ENCODE assay signal across 8 cellular contexts in genomic region chr11:68213135-68213515, GRCh38. TPM values are rescaled to one million over a fixed set of nuclear protein-coding genes. Genes with fewer than 3 reads are reported as not detected.
DNase-seq lines count a peak whose midpoint lies in the region; ATAC-seq and TF ChIP-seq lines count a peak whose summit lies in the region.

Gene KMT5B, minus strand, starts transcription at chr11:68213296. Its CDS starts 23,220 bp downstream, at chr11:68190076.

- peaks cover 33% of the 10 kb centered on the region for H3K4me1 Mint-ChIP-seq in T-helper 1 cell treated with Interleukin-12 subunit alpha and Interleukin-12 subunit beta and Interleukin-4 antibody, amounts not matched to agents 30 μg/mL and 1 μg/mL, for 36 hours (ENCODE audit: low read depth)

- no peaks in the 10 kb centered on the region for H3K9me3 Mint-ChIP-seq in T-helper 1 cell treated with Interleukin-12 subunit alpha and Interleukin-12 subunit beta and Interleukin-4 antibody, amounts not matched to agents 30 μg/mL and 1 μg/mL, for 36 hours

- H3K4me3 Mint-ChIP-seq in T-helper 1 cell treated with Interleukin-12 subunit alpha and Interleukin-12 subunit beta and Interleukin-4 antibody, amounts not matched to agents 30 μg/mL and 1 μg/mL, for 36 hours, result peak within 1 kb of the TSS; percentile 96

- H3K4me3 ChIP-seq in cardiac fibroblast (replicated peaks in 1 of 2; ENCODE audit: low read depth in 2 of 2, low read length in 2 of 2) (peak within 1 kb of the TSS; percentile 77 to 92), kidney epithelial cell (ENCODE audit: low read depth, low read length) (peak within 1 kb of the TSS; percentile 98)

- peaks cover 23% of the 10 kb centered on the region for H3K27me3 ChIP-seq in kidney epithelial cell (ENCODE audit: control insufficient read depth, insufficient read depth, low read length)

- ATAC-seq in GM18520 (IDR thresholded peaks at IDR 0.05; ENCODE audit: unreplicated experiment) (peak; percentile 5), HG03159 (IDR thresholded peaks at IDR 0.05; ENCODE audit: unreplicated experiment) (peak; percentile 9), HG02938 (IDR thresholded peaks at IDR 0.05; ENCODE audit: unreplicated experiment) (no peak)

- peaks cover 28% of the 10 kb centered on the region for H3K27me3 Mint-ChIP-seq in T-helper 1 cell treated with Interleukin-12 subunit alpha and Interleukin-12 subunit beta and Interleukin-4 antibody, amounts not matched to agents 30 μg/mL and 1 μg/mL, for 36 hours (ENCODE audit: low read depth)

- H3K36me3 Mint-ChIP-seq in T-helper 1 cell treated with Interleukin-12 subunit alpha and Interleukin-12 subunit beta and Interleukin-4 antibody, amounts not matched to agents 30 μg/mL and 1 μg/mL, for 36 hours (ENCODE audit: low read depth), result peaks cover 3% of the 10 kb centered on the region

- peak within 1 kb of the TSS; percentile 92 for H3K27ac Mint-ChIP-seq in T-helper 1 cell treated with Interleukin-12 subunit alpha and Interleukin-12 subunit beta and Interleukin-4 antibody, amounts not matched to agents 30 μg/mL and 1 μg/mL, for 36 hours

- TF ChIP-seq CTCF in cardiac fibroblast (IDR thresholded peaks at IDR 0.05; ENCODE audit: low read depth, low read length) (no peak), kidney epithelial cell (IDR thresholded peaks at IDR 0.05; ENCODE audit: insufficient read depth, low read length, poor library complexity, severe bottlenecking) (no peak)

- H3K36me3 ChIP-seq in kidney epithelial cell (ENCODE audit: control insufficient read depth, insufficient read depth, low read length), result no peaks in the 10 kb centered on the region

- DNase-seq in cardiac fibroblast (ENCODE audit: low read depth in 2 of 2) (peak; percentile 57 to 80), kidney epithelial cell (ENCODE audit: low read depth) (no peak), NCI-H2029 (lab: John Stamatoyannopoulos, UW) (no peak)
- peak; percentile 47 to 65 for DNase-seq in stimulated activated CD4-positive, alpha-beta T cell treated with anti-CD3 and anti-CD28 coated beads, Interleukin-1b, Interleukin-23, amount 100 ng/mL, for 4 hours (ENCODE audit: low read depth in 2 of 2)

RNA-seq across cellular contexts. Expression of gene KMT5B, which starts in this region (rescaled TPM):
- total RNA-seq in kidney epithelial cell, result 24.8 and 25.7 TPM in 2 replicates

Comparison
In these comparisons a context has a peak if more than half of its experiments do, and no peak if none do; other contexts are left out.
1. DNase-seq: peak in cardiac fibroblast (2 of 2) and stimulated activated CD4-positive, alpha-beta T cell treated with anti-CD3 and anti-CD28 coated beads, Interleukin-1b, Interleukin-23, amount 100 ng/mL, for 4 hours (2 of 2); none in kidney epithelial cell (single experiment) and NCI-H2029 (single experiment).